ENCODE assay signal across 8 cellular contexts in genomic region chr12:6335451-6336078, GRCh38. TPM values are rescaled to one million over a fixed set of nuclear protein-coding genes. Genes with fewer than 3 reads are reported as not detected.
DNase-seq lines count a peak whose midpoint lies in the region; ATAC-seq and TF ChIP-seq lines count a peak whose summit lies in the region.

No MANE protein-coding gene starts in this region.

- no peaks in the 10 kb centered on the region for H3K9me3 Mint-ChIP-seq in natural killer cell

- peak overlapping the region; percentile 85 to 99 (median 97) for H3K27ac ChIP-seq in stomach

- WGBS in stomach, 5 donors = 0 to 2% (median 1%) methylated on average over 10 to 11 of the region's 11 CpGs

- POLR2A ChIA-PET in GM10248 (lab: Yijun Ruan, JAX) = interaction anchor here (1.0 to 2.1 kb wide), 3 partner anchors 135 to 532 kb away, joined by 3 to 9 read pairs (median 7); partner anchors contain the start of genes GAPDH, TPI1 and VAMP1

- H3K27me3 Mint-ChIP-seq in natural killer cell (ENCODE audit: low read depth in 2 of 2) = no peaks in the 10 kb centered on the region

- no peak overlapping the region for H3K27ac Mint-ChIP-seq in natural killer cell

- TF ChIP-seq CTCF in GM10248 (IDR thresholded peaks at IDR 0.05; ENCODE audit: control extremely low read depth, extremely low read depth, low read depth, missing control alignments) (peak; percentile 73), natural killer cell (IDR thresholded peaks at IDR 0.05) (peak; percentile 46), stomach (IDR thresholded peaks at IDR 0.05) (peak in 4 of 7 experiments; percentile 36 to 58 (median 48))

- H3K27me3 ChIP-seq in stomach = no peaks in the 10 kb centered on the region

- no peak for TF ChIP-seq EP300 in stomach (IDR thresholded peaks at IDR 0.05)

- H3K4me1 Mint-ChIP-seq in natural killer cell = peaks cover 6 to 44% of the 10 kb centered on the region in 2 donors

- ATAC-seq in esophagus mucosa = peak; percentile 47
- ATAC-seq in natural killer cell = peak; percentile 55 to 77 (median 70)
- ATAC-seq in GM19023 (IDR thresholded peaks at IDR 0.05; ENCODE audit: unreplicated experiment) = no peak

- peaks cover 16% of the 10 kb centered on the region for H3K36me3 Mint-ChIP-seq in natural killer cell

- H3K36me3 ChIP-seq in stomach = peaks cover 31 to 42% (median 41%) of the 10 kb centered on the region in 4 donors

- intact Hi-C loops in natural killer cell (cut with micrococcal nuclease) (loop anchor here (1.0 to 5.0 kb wide), 5 partner anchors 12 to 272 kb away; partner anchors contain the start of genes CHD4 and GAPDH), stomach (cut with DNase I; ENCODE audit: low total_unique reads) (loop anchor here (10.0 kb wide), 1 partner anchor 49 kb away; the partner anchor contains the start of gene LTBR)

- H3K4me3 Mint-ChIP-seq in natural killer cell = no peak overlapping the region

- H3K4me1 ChIP-seq in stomach = peaks cover 72 to 91% (median 85%) of the 10 kb centered on the region in 4 donors

- no peaks in the 10 kb centered on the region for H3K9me3 ChIP-seq in stomach

- TF ChIP-seq POLR2A in stomach (IDR thresholded peaks at IDR 0.05) = no peak

- CTCF ChIA-PET in GM10248 (lab: Yijun Ruan, JAX) = interaction anchor here (0.7 to 3.7 kb wide), 16 partner anchors 10 to 202 kb away, joined by 3 to 24 read pairs (median 4); partner anchors contain the start of gene MRPL51

- DNase-seq in GM10248 (ENCODE audit: extremely low spot score) (peak; percentile 92), HCEC 1CT (peak; percentile 94), NCI-H526 treated with DMSO at 0.1 percent for 48 hours (lab: John Stamatoyannopoulos, UW) (peak; percentile 41), natural killer cell (peak; percentile 81), stomach (peak; percentile 81)
- DNase-seq in activated CD8-positive, alpha-beta memory T cell treated with anti-CD3 and anti-CD28 coated beads, Interleukin-2, amount 50 U/mL, for 48 hours = peak; percentile 91

- peak overlapping the region; percentile 75 to 92 (median 82) for H3K4me3 ChIP-seq in stomach

RNA-seq across cellular contexts. Expression of gene TNFRSF1A, which starts 6.3 kb away (rescaled TPM):
- total RNA-seq in esophagus mucosa (99.3 TPM), natural killer cell (100 to 1,000 TPM in 1 of 3 donors, 10 to 100 TPM in 2; 75.7 to 116 (median 87.3) TPM), stomach (100 to 1,000 TPM in 4 of 5 donors, 10 to 100 TPM in 1; 91.6 to 432 (median 152) TPM)
- polyA plus RNA-seq in stomach = 10 to 100 TPM; 35.2 to 64.4 (median 38.5) TPM

RNA-seq across cellular contexts. Expression of gene PLEKHG6, which starts 25.1 kb away (rescaled TPM):
- total RNA-seq in esophagus mucosa (21.1 TPM), natural killer cell (not detected), stomach (100 to 1,000 TPM in 1 of 5 donors, 10 to 100 TPM in 3, 1 to 10 TPM in 1; 6.4 to 101 (median 16.2) TPM)
- 10 to 100 TPM in 2 of 3 donors, 1 to 10 TPM in 1; 5.9 to 32.3 (median 27.0) TPM for polyA plus RNA-seq in stomach

RNA-seq across cellular contexts. Expression of gene SCNN1A, which starts 39.8 kb away (rescaled TPM):
- total RNA-seq in esophagus mucosa (142 TPM), natural killer cell (1 to 10 TPM; 1.5 to 3.0 (median 1.5) TPM), stomach (100 to 1,000 TPM in 4 of 5 donors, 10 to 100 TPM in 1; 63.3 to 486 (median 277) TPM)
- 10 to 100 TPM; 16.6 to 98.0 (median 47.5) TPM for polyA plus RNA-seq in stomach

RNA-seq across cellular contexts. Expression of gene LTBR, which starts 48.4 kb away (rescaled TPM):
- total RNA-seq in esophagus mucosa = 84.2 TPM
- 1 to 10 TPM; 3.7 to 5.8 (median 4.4) TPM for total RNA-seq in natural killer cell
- total RNA-seq in stomach = 100 to 1,000 TPM in 3 of 5 donors, 10 to 100 TPM in 2; 27.5 to 471 (median 126) TPM
- 10 to 100 TPM; 47.3 to 76.3 (median 48.3) TPM for polyA plus RNA-seq in stomach

Comparison
In these comparisons a context has a peak if more than half of its experiments do, and no peak if none do; other contexts are left out.
1. DNase-seq: peak in every context shown above with its lines; median percentile 94 in HCEC 1CT; 92 in GM10248; 91 in activated CD8-positive, alpha-beta memory T cell treated with anti-CD3 and anti-CD28 coated beads, Interleukin-2, amount 50 U/mL, for 48 hours; 81 in natural killer cell; 81 in stomach; 41 in NCI-H526 treated with DMSO at 0.1 percent for 48 hours.
2. RNA of gene PLEKHG6, which starts 25.1 kb away (total RNA-seq): 21.1 TPM in esophagus mucosa (single experiment) and 6.4 to 101 TPM in stomach; not detected in natural killer cell; every median in the first group is over 4 times any median in the second.
3. RNA of gene SCNN1A, which starts 39.8 kb away (total RNA-seq): 63.3 to 486 TPM in stomach and 142 TPM in esophagus mucosa (single experiment); 1.5 to 3.0 TPM in natural killer cell; every median in the first group is over 10 times any median in the second.
4. Peak in every context shown above with its lines, with median percentiles within 50 percentile points of each other: CTCF ChIP-seq.